In genomic region chr20:31700747-31701146, GRCh38 we compare ENCODE assay signal across 12 cellular contexts. TPM values are rescaled to one million over a fixed set of nuclear protein-coding genes. Genes with fewer than 3 reads are reported as not detected.
A peak's percentile ranks its signal among the peaks of the same experiment; 100 is the strongest.
DNase-seq lines count a peak whose midpoint lies in the region; ATAC-seq, FAIRE-seq and TF ChIP-seq lines count a peak whose summit lies in the region.
"Had no signal": no experiment of that assay in that cellular context is flagged by ENCODE, and none has a peak within 500 bp of the region (broad histone marks: within the 10 kb centered on the region; RNA-seq: fewer than 3 reads in every experiment).

No MANE protein-coding gene starts in this region.

- no peak for FAIRE-seq in astrocyte (lab: Jason Lieb, UNC)
- FAIRE-seq: G401.6, H1 had no signal

- H3K9me3 Mint-ChIP-seq in activated T-cell treated with anti-CD3 and anti-CD28 coated beads, Interleukin-2, amount 50 U/mL, for 24 hours: no peaks in the 10 kb centered on the region
- H3K9me3 Mint-ChIP-seq in astrocyte (ENCODE audit: unreplicated experiment): peaks cover 3% of the 10 kb centered on the region

- intact Hi-C loops in lower lobe of right lung (cut with DNase I): no loop called here
- intact Hi-C loops in prostate gland (cut with DNase I): no loop called here

- no peak for TF ChIP-seq POLR2A in tibial nerve (IDR thresholded peaks at IDR 0.05)
- no peak for TF ChIP-seq POLR2A in prostate gland (IDR thresholded peaks at IDR 0.05)

- H3K4me3 ChIP-seq in astrocyte (ENCODE audit: insufficient read depth, low read depth, low read length): no peak overlapping the region
- no peak overlapping the region for H3K4me3 ChIP-seq in lower lobe of right lung
- H3K4me3 ChIP-seq in tibial nerve: no peak overlapping the region
- H3K4me3 ChIP-seq in prostate gland: no peak overlapping the region

- no peaks in the 10 kb centered on the region for H3K27me3 Mint-ChIP-seq in activated T-cell treated with anti-CD3 and anti-CD28 coated beads, Interleukin-2, amount 50 U/mL, for 24 hours
- H3K27me3 Mint-ChIP-seq in astrocyte (ENCODE audit: low read depth, unreplicated experiment): no peaks in the 10 kb centered on the region

- H2AFZ ChIP-seq in astrocyte (ENCODE audit: low read depth, low read length): no peak overlapping the region

- peaks cover 68% of the 10 kb centered on the region for H3K4me1 Mint-ChIP-seq in activated T-cell treated with anti-CD3 and anti-CD28 coated beads, Interleukin-2, amount 50 U/mL, for 24 hours (ENCODE audit: low read depth)
- peaks cover 57% of the 10 kb centered on the region for H3K4me1 Mint-ChIP-seq in astrocyte (ENCODE audit: low read depth, unreplicated experiment)

- no peak overlapping the region for H3K27ac ChIP-seq in astrocyte (ENCODE audit: low read depth, low read length)
- peak overlapping the region; percentile 85 for H3K27ac ChIP-seq in lower lobe of right lung
- H3K27ac ChIP-seq in tibial nerve: peak overlapping the region; percentile 28 to 94 (median 62)
- H3K27ac ChIP-seq in prostate gland: peak overlapping the region in 1 of 2 donors; percentile 71
- H3K27ac ChIP-seq: neutrophil had no signal

- no peak overlapping the region for H3K4me3 Mint-ChIP-seq in activated T-cell treated with anti-CD3 and anti-CD28 coated beads, Interleukin-2, amount 50 U/mL, for 24 hours
- no peak overlapping the region for H3K4me3 Mint-ChIP-seq in astrocyte (ENCODE audit: unreplicated experiment)

- peaks cover 93% of the 10 kb centered on the region for H3K79me2 ChIP-seq in astrocyte (ENCODE audit: insufficient read depth, low read length)

- WGBS in tibial nerve, 2 donors: 78 to 87% methylated on average over 5 of the region's 5 CpGs
- 87% methylated on average over 5 of the region's 5 CpGs for WGBS in prostate gland

- H3K27me3 ChIP-seq in astrocyte (ENCODE audit: insufficient read depth, low read length) (no peaks in the 10 kb centered on the region), lower lobe of right lung (ENCODE audit: low read depth) (no peaks in the 10 kb centered on the region), tibial nerve (no peaks in the 10 kb centered on the region), prostate gland (replicated peaks; ENCODE audit: insufficient read depth) (no peaks in the 10 kb centered on the region)
- H3K27me3 ChIP-seq: neutrophil had no signal

- H3K36me3 ChIP-seq in astrocyte (ENCODE audit: insufficient read depth, low read length) (peaks cover 4% of the 10 kb centered on the region), lower lobe of right lung (peaks cover 26% of the 10 kb centered on the region), tibial nerve (peaks cover 0 to 19% (median 0%) of the 10 kb centered on the region in 3 donors), prostate gland (no peaks in the 10 kb centered on the region)

- H3K9me3 ChIP-seq in astrocyte (ENCODE audit: insufficient read depth, low read depth, low read length) (no peaks in the 10 kb centered on the region), lower lobe of right lung (no peaks in the 10 kb centered on the region), tibial nerve (no peaks in the 10 kb centered on the region), prostate gland (no peaks in the 10 kb centered on the region)
- H3K9me3 ChIP-seq: neutrophil had no signal

- no peak for TF ChIP-seq EP300 in tibial nerve (IDR thresholded peaks at IDR 0.05)

- peaks cover 99% of the 10 kb centered on the region for H3K36me3 Mint-ChIP-seq in activated T-cell treated with anti-CD3 and anti-CD28 coated beads, Interleukin-2, amount 50 U/mL, for 24 hours (ENCODE audit: low read depth)
- peaks cover 29% of the 10 kb centered on the region for H3K36me3 Mint-ChIP-seq in astrocyte (ENCODE audit: low read depth, unreplicated experiment)

- no peak for TF ChIP-seq CTCF in astrocyte (IDR thresholded peaks at IDR 0.05; ENCODE audit: insufficient read depth, low read depth, low read length)
- TF ChIP-seq CTCF in lower lobe of right lung (IDR thresholded peaks at IDR 0.05): no peak
- no peak for TF ChIP-seq CTCF in tibial nerve (IDR thresholded peaks at IDR 0.05)
- TF ChIP-seq CTCF in prostate gland (IDR thresholded peaks at IDR 0.05): no peak

- no peak overlapping the region for H3K9ac ChIP-seq in astrocyte (ENCODE audit: low read length)

- DNase-seq in activated T-cell treated with anti-CD3 and anti-CD28 coated beads, Interleukin-2, amount 50 U/mL, for 24 hours: no peak
- DNase-seq in activated T-cell treated with anti-CD3 and anti-CD28 coated beads, Interleukin-2, amount 50 U/mL, for 48 hours: no peak
- DNase-seq in astrocyte (ENCODE audit: low read depth): no peak
- DNase-seq in lower lobe of right lung: no peak
- no peak for DNase-seq in tibial nerve (ENCODE audit: low spot score in 2 of 2)
- DNase-seq in prostate gland (ENCODE audit: low spot score): no peak
- DNase-seq in left lobe of liver (ENCODE audit: low spot score): no peak
- DNase-seq: NCI-H748 treated with DMSO at 0.1 percent for 48 hours had no signal

- H3K4me2 ChIP-seq in astrocyte (ENCODE audit: low read length): no peak overlapping the region

- ATAC-seq in lower lobe of right lung (no peak), GM18502 (IDR thresholded peaks at IDR 0.05; ENCODE audit: poor library complexity, unreplicated experiment) (no peak), left lobe of liver (no peak)

- H3K27ac Mint-ChIP-seq in activated T-cell treated with anti-CD3 and anti-CD28 coated beads, Interleukin-2, amount 50 U/mL, for 24 hours: peak overlapping the region; percentile 89
- H3K27ac Mint-ChIP-seq in astrocyte (ENCODE audit: unreplicated experiment): peak overlapping the region; percentile 41

- H3K4me1 ChIP-seq in astrocyte (ENCODE audit: insufficient read depth, low read length) (peaks cover 42% of the 10 kb centered on the region), lower lobe of right lung (peaks cover 94% of the 10 kb centered on the region), tibial nerve (peaks cover 4 to 81% (median 57%) of the 10 kb centered on the region in 4 donors), prostate gland (replicated peaks) (peaks cover 9% of the 10 kb centered on the region)

- H4K20me1 ChIP-seq in astrocyte (ENCODE audit: insufficient read depth, low read length): no peaks in the 10 kb centered on the region

RNA-seq across cellular contexts. Expression of gene BCL2L1, which starts 21.9 kb away (rescaled TPM):
- total RNA-seq in astrocyte (103 and 149 TPM in 2 replicates), lower lobe of right lung (126 TPM), tibial nerve (100 to 1,000 TPM; 105 to 138 (median 119) TPM), prostate gland (100 to 1,000 TPM; 127 to 155 TPM), left lobe of liver (35.0 TPM)

RNA-seq across cellular contexts. Expression of gene TPX2, which starts 38.3 kb away (rescaled TPM):
- total RNA-seq in astrocyte (31.7 and 41.6 TPM in 2 replicates), lower lobe of right lung (1.9 TPM), tibial nerve (1 to 10 TPM in 1 of 4 donors, under 1 TPM in 3; 0.21 to 2.7 (median 0.40) TPM), prostate gland (10 to 100 TPM in 1 of 2 donors, 1 to 10 TPM in 1; 1.4 to 23.2 TPM), left lobe of liver (2.0 TPM)
